In the genomic region with DNA sequence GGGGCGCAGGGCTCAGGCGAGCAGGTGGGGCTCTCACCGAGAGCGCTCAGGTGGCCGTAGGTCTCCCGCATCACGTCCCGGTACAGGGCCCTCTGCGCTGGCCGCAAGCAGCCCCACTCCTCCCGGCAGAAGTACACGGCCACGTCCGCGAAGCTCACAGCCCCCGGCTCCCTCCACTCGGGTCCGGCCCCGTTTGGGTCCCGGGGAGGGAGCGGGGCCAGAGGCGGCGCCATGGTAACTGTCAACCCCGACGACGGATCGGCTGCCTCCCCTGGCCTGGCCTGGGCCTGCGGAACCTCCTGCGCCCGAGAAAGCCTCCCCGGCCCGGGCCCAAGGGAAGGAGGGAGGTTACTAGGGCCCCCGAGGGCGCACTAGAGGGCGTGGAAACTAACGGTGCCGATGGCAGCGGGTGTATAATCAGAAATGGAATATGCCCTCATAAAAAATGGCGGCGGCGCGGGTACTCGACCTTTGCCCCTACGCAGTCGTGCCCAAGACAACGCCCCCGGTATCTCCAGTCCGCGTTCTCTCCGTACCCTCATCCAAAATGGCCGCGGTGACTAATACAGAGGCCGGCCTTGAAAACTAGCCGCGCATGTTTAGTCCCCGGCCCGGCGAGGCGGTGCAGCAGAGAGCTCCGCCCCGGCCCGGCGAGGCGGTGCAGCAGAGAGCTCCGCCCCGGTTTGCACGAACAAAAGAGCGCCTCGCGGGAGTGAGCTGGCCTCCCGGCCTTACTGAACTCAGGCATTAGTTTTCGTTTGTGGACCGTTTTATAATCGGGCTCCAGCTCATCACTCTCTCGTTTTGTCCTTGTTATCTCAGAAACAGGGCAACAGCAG, we compare ENCODE assay signal across 1 cellular context.
A peak's percentile ranks its signal among the peaks of the same experiment; 100 is the strongest.
TF ChIP-seq lines count a peak whose summit lies in the region.

ZNF764 (minus strand) TSS at position 425 of the 839 bp plus-strand sequence; CDS start at position 233, 192 bp downstream.

TF ChIP-seq in HepG2, 621 proteins besides CTCF, POLR2A, EP300 and RAD21 (continued from another document and continues in another):
- TF ChIP-seq HDAC6 (IDR thresholded peaks at IDR 0.05; ENCODE audit: low read depth, low read length) (no peak), CHD2 (IDR thresholded peaks at IDR 0.05; ENCODE audit: low read depth, low read length) (peak; percentile 89), AHDC1 (CRISPR knock-in tag; IDR thresholded peaks at IDR 0.05; ENCODE audit: borderline replicate concordance) (peak; percentile 53; the same call in 1 of the 2 replicates), POGK (CRISPR knock-in tag; conservative IDR thresholded peaks at IDR 0.05) (peak; percentile 89; the same call in 1 of the 2 replicates), RXRA (CRISPR knock-in tag; IDR thresholded peaks at IDR 0.05) (peak; percentile 61), ZMYM4 (CRISPR knock-in tag; IDR thresholded peaks at IDR 0.05) (peak; percentile 76), SRSF4 (IDR thresholded peaks at IDR 0.05; ENCODE audit: low read depth, low read length, poor library complexity, severe bottlenecking) (no peak), THRA (CRISPR knock-in tag; IDR thresholded peaks at IDR 0.05; ENCODE audit: borderline replicate concordance) (peak; percentile 66), ZNF552 (CRISPR knock-in tag; IDR thresholded peaks at IDR 0.05; ENCODE audit: borderline replicate concordance) (no peak; the same call in 1 of the 2 replicates), KDM5A (IDR thresholded peaks at IDR 0.05; ENCODE audit: borderline replicate concordance, low read length) (peak; percentile 48; the same call in 1 of the 2 replicates), ZFP82 (CRISPR knock-in tag; IDR thresholded peaks at IDR 0.05; ENCODE audit: borderline replicate concordance) (peak; percentile 70; the same call in 1 of the 2 replicates), BRD4 (CRISPR knock-in tag; IDR thresholded peaks at IDR 0.05) (peak; percentile 63), ZNF235 (CRISPR knock-in tag; IDR thresholded peaks at IDR 0.05; ENCODE audit: borderline replicate concordance) (peak; percentile 84; the same call in 1 of the 2 replicates), ZSCAN9 (CRISPR knock-in tag; IDR thresholded peaks at IDR 0.05; ENCODE audit: borderline replicate concordance) (no peak), REL (CRISPR knock-in tag; conservative IDR thresholded peaks at IDR 0.05) (peak; percentile 87; the same call in 1 of the 2 replicates), GZF1 (CRISPR knock-in tag; IDR thresholded peaks at IDR 0.05) (0 out of 2 replicates have a peak, but pooled peaks have one; percentile 84), IRF2 (CRISPR knock-in tag; IDR thresholded peaks at IDR 0.05) (peak; percentile 44; the same call in 1 of the 2 replicates), ZNF605 (CRISPR knock-in tag; IDR thresholded peaks at IDR 0.05) (peak; percentile 71), ELF4 (CRISPR knock-in tag; IDR thresholded peaks at IDR 0.05; ENCODE audit: borderline replicate concordance) (no peak)
- TF ChIP-seq, protein P1, sequence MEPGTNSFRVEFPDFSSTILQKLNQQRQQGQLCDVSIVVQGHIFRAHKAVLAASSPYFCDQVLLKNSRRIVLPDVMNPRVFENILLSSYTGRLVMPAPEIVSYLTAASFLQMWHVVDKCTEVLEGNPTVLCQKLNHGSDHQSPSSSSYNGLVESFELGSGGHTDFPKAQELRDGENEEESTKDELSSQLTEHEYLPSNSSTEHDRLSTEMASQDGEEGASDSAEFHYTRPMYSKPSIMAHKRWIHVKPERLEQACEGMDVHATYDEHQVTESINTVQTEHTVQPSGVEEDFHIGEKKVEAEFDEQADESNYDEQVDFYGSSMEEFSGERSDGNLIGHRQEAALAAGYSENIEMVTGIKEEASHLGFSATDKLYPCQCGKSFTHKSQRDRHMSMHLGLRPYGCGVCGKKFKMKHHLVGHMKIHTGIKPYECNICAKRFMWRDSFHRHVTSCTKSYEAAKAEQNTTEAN (CRISPR knock-in tag; conservative IDR thresholded peaks at IDR 0.05), result peak; percentile 86
- TF ChIP-seq, protein P2, sequence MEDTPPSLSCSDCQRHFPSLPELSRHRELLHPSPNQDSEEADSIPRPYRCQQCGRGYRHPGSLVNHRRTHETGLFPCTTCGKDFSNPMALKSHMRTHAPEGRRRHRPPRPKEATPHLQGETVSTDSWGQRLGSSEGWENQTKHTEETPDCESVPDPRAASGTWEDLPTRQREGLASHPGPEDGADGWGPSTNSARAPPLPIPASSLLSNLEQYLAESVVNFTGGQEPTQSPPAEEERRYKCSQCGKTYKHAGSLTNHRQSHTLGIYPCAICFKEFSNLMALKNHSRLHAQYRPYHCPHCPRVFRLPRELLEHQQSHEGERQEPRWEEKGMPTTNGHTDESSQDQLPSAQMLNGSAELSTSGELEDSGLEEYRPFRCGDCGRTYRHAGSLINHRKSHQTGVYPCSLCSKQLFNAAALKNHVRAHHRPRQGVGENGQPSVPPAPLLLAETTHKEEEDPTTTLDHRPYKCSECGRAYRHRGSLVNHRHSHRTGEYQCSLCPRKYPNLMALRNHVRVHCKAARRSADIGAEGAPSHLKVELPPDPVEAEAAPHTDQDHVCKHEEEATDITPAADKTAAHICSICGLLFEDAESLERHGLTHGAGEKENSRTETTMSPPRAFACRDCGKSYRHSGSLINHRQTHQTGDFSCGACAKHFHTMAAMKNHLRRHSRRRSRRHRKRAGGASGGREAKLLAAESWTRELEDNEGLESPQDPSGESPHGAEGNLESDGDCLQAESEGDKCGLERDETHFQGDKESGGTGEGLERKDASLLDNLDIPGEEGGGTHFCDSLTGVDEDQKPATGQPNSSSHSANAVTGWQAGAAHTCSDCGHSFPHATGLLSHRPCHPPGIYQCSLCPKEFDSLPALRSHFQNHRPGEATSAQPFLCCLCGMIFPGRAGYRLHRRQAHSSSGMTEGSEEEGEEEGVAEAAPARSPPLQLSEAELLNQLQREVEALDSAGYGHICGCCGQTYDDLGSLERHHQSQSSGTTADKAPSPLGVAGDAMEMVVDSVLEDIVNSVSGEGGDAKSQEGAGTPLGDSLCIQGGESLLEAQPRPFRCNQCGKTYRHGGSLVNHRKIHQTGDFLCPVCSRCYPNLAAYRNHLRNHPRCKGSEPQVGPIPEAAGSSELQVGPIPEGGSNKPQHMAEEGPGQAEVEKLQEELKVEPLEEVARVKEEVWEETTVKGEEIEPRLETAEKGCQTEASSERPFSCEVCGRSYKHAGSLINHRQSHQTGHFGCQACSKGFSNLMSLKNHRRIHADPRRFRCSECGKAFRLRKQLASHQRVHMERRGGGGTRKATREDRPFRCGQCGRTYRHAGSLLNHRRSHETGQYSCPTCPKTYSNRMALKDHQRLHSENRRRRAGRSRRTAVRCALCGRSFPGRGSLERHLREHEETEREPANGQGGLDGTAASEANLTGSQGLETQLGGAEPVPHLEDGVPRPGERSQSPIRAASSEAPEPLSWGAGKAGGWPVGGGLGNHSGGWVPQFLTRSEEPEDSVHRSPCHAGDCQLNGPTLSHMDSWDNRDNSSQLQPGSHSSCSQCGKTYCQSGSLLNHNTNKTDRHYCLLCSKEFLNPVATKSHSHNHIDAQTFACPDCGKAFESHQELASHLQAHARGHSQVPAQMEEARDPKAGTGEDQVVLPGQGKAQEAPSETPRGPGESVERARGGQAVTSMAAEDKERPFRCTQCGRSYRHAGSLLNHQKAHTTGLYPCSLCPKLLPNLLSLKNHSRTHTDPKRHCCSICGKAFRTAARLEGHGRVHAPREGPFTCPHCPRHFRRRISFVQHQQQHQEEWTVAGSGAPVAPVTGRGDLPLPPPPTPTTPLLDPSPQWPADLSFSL (CRISPR knock-in tag; IDR thresholded peaks at IDR 0.05), result no peak
- TF ChIP-seq, protein P3, sequence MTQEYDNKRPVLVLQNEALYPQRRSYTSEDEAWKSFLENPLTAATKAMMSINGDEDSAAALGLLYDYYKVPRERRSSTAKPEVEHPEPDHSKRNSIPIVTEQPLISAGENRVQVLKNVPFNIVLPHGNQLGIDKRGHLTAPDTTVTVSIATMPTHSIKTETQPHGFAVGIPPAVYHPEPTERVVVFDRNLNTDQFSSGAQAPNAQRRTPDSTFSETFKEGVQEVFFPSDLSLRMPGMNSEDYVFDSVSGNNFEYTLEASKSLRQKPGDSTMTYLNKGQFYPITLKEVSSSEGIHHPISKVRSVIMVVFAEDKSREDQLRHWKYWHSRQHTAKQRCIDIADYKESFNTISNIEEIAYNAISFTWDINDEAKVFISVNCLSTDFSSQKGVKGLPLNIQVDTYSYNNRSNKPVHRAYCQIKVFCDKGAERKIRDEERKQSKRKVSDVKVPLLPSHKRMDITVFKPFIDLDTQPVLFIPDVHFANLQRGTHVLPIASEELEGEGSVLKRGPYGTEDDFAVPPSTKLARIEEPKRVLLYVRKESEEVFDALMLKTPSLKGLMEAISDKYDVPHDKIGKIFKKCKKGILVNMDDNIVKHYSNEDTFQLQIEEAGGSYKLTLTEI (CRISPR knock-in tag; conservative IDR thresholded peaks at IDR 0.05), result no peak
- TF ChIP-seq, protein P4, sequence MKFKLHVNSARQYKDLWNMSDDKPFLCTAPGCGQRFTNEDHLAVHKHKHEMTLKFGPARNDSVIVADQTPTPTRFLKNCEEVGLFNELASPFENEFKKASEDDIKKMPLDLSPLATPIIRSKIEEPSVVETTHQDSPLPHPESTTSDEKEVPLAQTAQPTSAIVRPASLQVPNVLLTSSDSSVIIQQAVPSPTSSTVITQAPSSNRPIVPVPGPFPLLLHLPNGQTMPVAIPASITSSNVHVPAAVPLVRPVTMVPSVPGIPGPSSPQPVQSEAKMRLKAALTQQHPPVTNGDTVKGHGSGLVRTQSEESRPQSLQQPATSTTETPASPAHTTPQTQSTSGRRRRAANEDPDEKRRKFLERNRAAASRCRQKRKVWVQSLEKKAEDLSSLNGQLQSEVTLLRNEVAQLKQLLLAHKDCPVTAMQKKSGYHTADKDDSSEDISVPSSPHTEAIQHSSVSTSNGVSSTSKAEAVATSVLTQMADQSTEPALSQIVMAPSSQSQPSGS (CRISPR knock-in tag; IDR thresholded peaks at IDR 0.05), result no peak; the same call in 1 of the 2 replicates
